8 cellular contexts compared by ENCODE assay signal in the genomic region with DNA sequence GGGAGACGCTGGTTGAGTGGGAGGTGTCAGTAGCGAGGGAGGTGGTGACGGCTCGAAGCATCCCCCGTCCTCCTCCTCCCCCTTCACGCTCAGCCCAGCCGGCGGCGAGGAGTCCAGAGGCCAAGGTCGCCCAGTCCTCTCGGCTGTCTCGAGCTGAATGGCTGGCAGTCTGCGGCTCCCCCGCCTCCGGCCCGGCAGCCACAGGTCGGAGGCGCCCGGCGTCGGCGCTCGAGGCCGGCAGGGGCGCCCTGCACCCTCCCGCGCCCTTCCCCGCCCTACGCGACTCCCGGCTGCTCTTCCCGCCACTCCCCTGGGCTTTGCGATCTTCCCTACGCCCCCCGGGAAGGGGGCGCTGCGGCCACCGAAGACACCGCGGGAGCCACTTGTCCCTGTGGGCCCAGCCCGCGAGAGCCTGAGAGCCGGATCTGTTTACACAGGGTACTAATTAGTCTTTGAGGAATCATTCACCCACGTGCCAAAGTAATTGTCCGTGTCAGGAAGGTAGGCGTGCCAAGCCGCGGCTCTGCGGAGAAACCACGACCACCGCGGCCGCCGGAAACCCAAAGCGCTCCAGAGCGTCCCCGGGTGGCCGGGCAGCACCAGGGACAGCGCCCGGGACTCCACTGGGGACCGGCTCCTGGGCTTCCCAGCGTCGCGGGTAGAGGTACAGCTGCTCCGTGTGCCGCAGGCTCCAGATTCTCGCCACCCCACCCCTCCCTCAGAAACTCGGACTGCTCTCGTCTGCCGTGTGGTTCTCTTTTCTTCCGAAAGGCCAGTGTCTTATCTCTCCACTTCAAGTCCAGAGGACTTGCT. TPM values are rescaled to one million over a fixed set of nuclear protein-coding genes. Genes with fewer than 3 reads are reported as not detected.
A peak's percentile ranks its signal among the peaks of the same experiment; 100 is the strongest.
DNase-seq lines count a peak whose midpoint lies in the region; ATAC-seq and TF ChIP-seq lines count a peak whose summit lies in the region.

A gene (plus strand): TSS at position 133 of the 813 bp plus-strand sequence.

- POLR2A ChIA-PET in GM10248 (lab: Yijun Ruan, JAX), result no interaction called here

- intact Hi-C loops in aorta (cut with DNase I), result no loop called here

- H3K9me3 ChIP-seq in NT2/D1 (ENCODE audit: insufficient read depth, low read length), result no peaks in the 10 kb centered on the region
- H3K9me3 ChIP-seq in iPS DF 6.9 (ENCODE audit: control insufficient read depth, insufficient read depth, low read length), result no peaks in the 10 kb centered on the region
- H3K9me3 ChIP-seq in aorta (ENCODE audit: control insufficient read depth, low read length), result no peaks in the 10 kb centered on the region

- no peak within 1 kb of the TSS for H3K27ac ChIP-seq in iPS DF 6.9 (ENCODE audit: low read length)
- H3K27ac ChIP-seq in aorta (ENCODE audit: low read depth in 1 of 2, low read length in 2 of 2), result no peak within 1 kb of the TSS

- no CpG with 5 or more reads among the region's 71 CpGs for WGBS in iPS DF 6.9 (ENCODE audit: insufficient coverage, insufficient read length)
- WGBS in aorta, 2 donors, result 0 to 1% methylated on average over 51 to 71 of the region's 71 CpGs

- no peaks in the 10 kb centered on the region for H3K4me1 ChIP-seq in NT2/D1 (ENCODE audit: insufficient read depth, insufficient read length)
- no peaks in the 10 kb centered on the region for H3K4me1 ChIP-seq in iPS DF 6.9 (ENCODE audit: control insufficient read depth, insufficient read depth, low read length)
- no peaks in the 10 kb centered on the region for H3K4me1 ChIP-seq in aorta (ENCODE audit: control insufficient read depth in 1 of 2, insufficient read depth in 2 of 2, low read length in 2 of 2)

- H3K4me3 ChIP-seq in NT2/D1 (ENCODE audit: insufficient read length, low read depth) (peak within 1 kb of the TSS; percentile 47), iPS DF 6.9 (ENCODE audit: low read length) (peak within 1 kb of the TSS; percentile 48), aorta (ENCODE audit: low read length in 2 of 2) (no peak within 1 kb of the TSS)

- no peak for TF ChIP-seq CTCF in GM10248 (IDR thresholded peaks at IDR 0.05; ENCODE audit: control extremely low read depth, extremely low read depth, low read depth, missing control alignments)

- peak within 1 kb of the TSS; percentile 63 for H3K9ac ChIP-seq in NT2/D1 (ENCODE audit: insufficient read length, low read depth)

- no peaks in the 10 kb centered on the region for H3K36me3 ChIP-seq in NT2/D1 (ENCODE audit: insufficient read depth, insufficient read length, low read length)
- H3K36me3 ChIP-seq in iPS DF 6.9 (ENCODE audit: control insufficient read depth, insufficient read depth, low read length), result no peaks in the 10 kb centered on the region
- no peaks in the 10 kb centered on the region for H3K36me3 ChIP-seq in aorta (ENCODE audit: control insufficient read depth in 1 of 2, insufficient read depth in 2 of 2, low read length in 1 of 2)

- H3K27me3 ChIP-seq in NT2/D1 (ENCODE audit: insufficient read depth, insufficient read length) (peaks cover 82% of the 10 kb centered on the region), iPS DF 6.9 (ENCODE audit: control insufficient read depth, insufficient read depth, low read length) (peaks cover 56% of the 10 kb centered on the region), aorta (ENCODE audit: control insufficient read depth in 1 of 2, insufficient read depth in 2 of 2, low read length in 1 of 2) (no peaks in the 10 kb centered on the region)

- CTCF ChIA-PET in GM10248 (lab: Yijun Ruan, JAX), result no interaction called here

- DNase-seq in AG20443 (ENCODE audit: low spot score) (peak; percentile 61), NT2/D1 (ENCODE audit: low read depth, low spot score) (no peak), iPS DF 6.9 (ENCODE audit: low read depth, low spot score) (no peak), aorta (no peak), GM10248 (ENCODE audit: extremely low spot score) (no peak), NOMO-1 (lab: John Stamatoyannopoulos, UW; ENCODE audit: unreplicated experiment in 2 of 2) (no peak)

- peak; percentile 38 for ATAC-seq in GM19351 (IDR thresholded peaks at IDR 0.05; ENCODE audit: unreplicated experiment)
- ATAC-seq in aorta (ENCODE audit: low FRiP score), result peak; percentile 35
- ATAC-seq in HG02938 (IDR thresholded peaks at IDR 0.05; ENCODE audit: unreplicated experiment), result no peak

RNA-seq across cellular contexts. Expression of the gene that starts here (rescaled TPM):
- total RNA-seq in aorta, result not detected
- not detected for polyA plus RNA-seq in aorta

Comparison
In these comparisons a context has a peak if more than half of its experiments do, and no peak if none do; other contexts are left out.
1. Peak in ATAC-seq in aorta; RNA of the gene not detected or under 1 TPM.
2. H3K4me3 ChIP-seq: peak in NT2/D1 (single experiment) and iPS DF 6.9 (single experiment); none in aorta (0 of 2).